Comparison of ENCODE assay signal across 4 cellular contexts in genomic region chr3:172613845-172614244, GRCh38.
"Had no signal": no experiment of that assay in that cellular context is flagged by ENCODE, and none has a peak within 500 bp of the region (broad histone marks: within the 10 kb centered on the region; RNA-seq: fewer than 3 reads in every experiment).

No MANE protein-coding gene starts in this region.

- ATAC-seq: GM23338 had no signal

- H3K4me1 Mint-ChIP-seq: GM23338 had no signal

- H3K4me3 ChIP-seq: GM23338 had no signal

- H3K4me3 Mint-ChIP-seq: GM23338, H9 had no signal

- H3K36me3 Mint-ChIP-seq: IgD-negative memory B cell had no signal

- H3K27ac Mint-ChIP-seq: GM23338, IgD-negative memory B cell had no signal

- DNase-seq: H9, HCEC 1CT had no signal

- H3K27me3 Mint-ChIP-seq: IgD-negative memory B cell had no signal
